15 cellular contexts compared by ENCODE assay signal in genomic region chr3:147159141-147159540, GRCh38.
DNase-seq lines count a peak whose midpoint lies in the region; ATAC-seq and TF ChIP-seq lines count a peak whose summit lies in the region.
"Had no signal": no experiment of that assay in that cellular context is flagged by ENCODE, and none has a peak within 500 bp of the region (broad histone marks: within the 10 kb centered on the region; RNA-seq: fewer than 3 reads in every experiment).

No MANE protein-coding gene starts in this region.

- no peak overlapping the region for H3K23ac ChIP-seq in mesendoderm (ENCODE audit: low read length)

- H3K4me3 ChIP-seq in AG10803 (ENCODE audit: low read length) (no peak overlapping the region), mesendoderm (ENCODE audit: low read length) (no peak overlapping the region)
- H3K4me3 ChIP-seq: GM12878, GM23338 had no signal

- H3K9me3 Mint-ChIP-seq in effector memory CD8-positive, alpha-beta T cell = peaks cover 3 to 15% of the 10 kb centered on the region in 2 donors

- no peak overlapping the region for H3K27ac Mint-ChIP-seq in effector memory CD8-positive, alpha-beta T cell
- H3K27ac Mint-ChIP-seq: CD14-positive monocyte; CD8-positive, alpha-beta T cell; GM23338 had no signal

- H3K27me3 ChIP-seq in mesendoderm (ENCODE audit: insufficient read depth, low read length, poor library complexity) = no peaks in the 10 kb centered on the region
- H3K27me3 ChIP-seq: BE2C had no signal

- H3K79me2 ChIP-seq in mesendoderm (ENCODE audit: control insufficient read depth, insufficient read depth, low read length) = no peaks in the 10 kb centered on the region

- no peak overlapping the region for H4K5ac ChIP-seq in mesendoderm (ENCODE audit: low read length)

- no peak overlapping the region for H2BK120ac ChIP-seq in mesendoderm (ENCODE audit: low read depth, low read length)

- no peaks in the 10 kb centered on the region for H3K27me3 Mint-ChIP-seq in effector memory CD8-positive, alpha-beta T cell

- H3K4me2 ChIP-seq in mesendoderm (ENCODE audit: low read length) = no peak overlapping the region
- H3K4me2 ChIP-seq: GM23338 had no signal

- H3K36me3 Mint-ChIP-seq in effector memory CD8-positive, alpha-beta T cell (ENCODE audit: insufficient read depth) = no peaks in the 10 kb centered on the region
- H3K36me3 Mint-ChIP-seq: CD14-positive monocyte; CD8-positive, alpha-beta T cell had no signal

- H3K9ac ChIP-seq in mesendoderm (ENCODE audit: low read length) = no peak overlapping the region

- no peak overlapping the region for H2AK5ac ChIP-seq in mesendoderm (ENCODE audit: low read length)

- no peak overlapping the region for H4K8ac ChIP-seq in mesendoderm (ENCODE audit: low read depth, low read length)

- no peaks in the 10 kb centered on the region for H3K4me1 Mint-ChIP-seq in effector memory CD8-positive, alpha-beta T cell (ENCODE audit: low read depth in 2 of 2)
- H3K4me1 Mint-ChIP-seq: CD14-positive monocyte had no signal

- H3K36me3 ChIP-seq in mesendoderm (ENCODE audit: control insufficient read depth, insufficient read depth, low read length) = no peaks in the 10 kb centered on the region
- H3K36me3 ChIP-seq: BE2C had no signal

- H3K18ac ChIP-seq in mesendoderm (ENCODE audit: low read length) = no peak overlapping the region

- no peak overlapping the region for H3K4ac ChIP-seq in mesendoderm (ENCODE audit: low read depth, low read length)

- no peak overlapping the region for H3K4me3 Mint-ChIP-seq in effector memory CD8-positive, alpha-beta T cell
- H3K4me3 Mint-ChIP-seq: CD14-positive monocyte; CD8-positive, alpha-beta T cell; GM23338 had no signal

- DNase-seq in AG10803 (ENCODE audit: low read depth) (peak; percentile 9), NCI-H2171 (lab: John Stamatoyannopoulos, UW) (peak; percentile 39), brain pericyte (ENCODE audit: low read depth, low spot score) (peak; percentile 7), mesendoderm (peak; percentile 29), D341Med (ENCODE audit: low spot score) (no peak), DMS114 treated with DMSO at 0.1 percent for 48 hours (lab: John Stamatoyannopoulos, UW; ENCODE audit: unreplicated experiment) (no peak)
- DNase-seq in effector memory CD8-positive, alpha-beta T cell = no peak
- DNase-seq: BE2C; CD8-positive, alpha-beta T cell; COR-L47; DMS53; H7 had no signal

- peaks cover 4% of the 10 kb centered on the region for H3K4me1 ChIP-seq in mesendoderm (ENCODE audit: control insufficient read depth, low read depth, low read length)
- H3K4me1 ChIP-seq: BE2C had no signal

- no peak overlapping the region for H2BK15ac ChIP-seq in mesendoderm (replicated peaks; ENCODE audit: low read depth)

- no peak for ATAC-seq in effector memory CD8-positive, alpha-beta T cell (replicated peaks)
- ATAC-seq: CD8-positive, alpha-beta T cell; GM12878; GM23338 had no signal

- no peak overlapping the region for H3K56ac ChIP-seq in mesendoderm (ENCODE audit: low read length)

- H3K79me1 ChIP-seq in mesendoderm (ENCODE audit: low read length) = no peaks in the 10 kb centered on the region

- no CpG with 5 or more reads among the region's 1 CpG for WGBS in mesendoderm (ENCODE audit: extremely low coverage, insufficient coverage, low lambda C conversion rate)

- no peak overlapping the region for H3K27ac ChIP-seq in mesendoderm (ENCODE audit: low read depth, low read length)

- no peak overlapping the region for H2BK5ac ChIP-seq in mesendoderm (ENCODE audit: low read length)

- TF ChIP-seq CTCF in AG10803 (conservative IDR thresholded peaks at IDR 0.05; ENCODE audit: low read length) = no peak

Comparison
In these comparisons a context has a peak if more than half of its experiments do, and no peak if none do; other contexts are left out.
1. DNase-seq: peak in AG10803 (single experiment), NCI-H2171 (single experiment), brain pericyte (single experiment) and mesendoderm (single experiment); none in D341Med (single experiment), DMS114 treated with DMSO at 0.1 percent for 48 hours (single experiment) and effector memory CD8-positive, alpha-beta T cell (0 of 3).